ENCODE assay signal across 1 cellular context in genomic region chr1:170692866-170693575, GRCh38.
TF ChIP-seq lines count a peak whose summit lies in the region.

No MANE protein-coding gene starts in this region.

TF ChIP-seq in HEK293, 187 proteins besides CTCF, POLR2A, EP300 and RAD21 (continued from another document):
- TF ChIP-seq PRDM10 (tag by site-specific recombination; IDR thresholded peaks at IDR 0.05) (peak; percentile 61), ZBTB48 (tag by site-specific recombination; IDR thresholded peaks at IDR 0.05) (0 out of 2 replicates have a peak, but pooled peaks have one; percentile 26), ZNF660 (tag by site-specific recombination; IDR thresholded peaks at IDR 0.05) (peak; percentile 68), SP7 (tag by site-specific recombination; IDR thresholded peaks at IDR 0.05) (peak; percentile 85), ZNF341 (tag by site-specific recombination; IDR thresholded peaks at IDR 0.05; ENCODE audit: low read depth) (no peak), ZBTB26 (tag by site-specific recombination; optimal IDR thresholded peaks at IDR 0.05) (no peak), ZFP69B (tag by site-specific recombination; IDR thresholded peaks at IDR 0.05) (no peak), PATZ1 (tag by site-specific recombination; IDR thresholded peaks at IDR 0.05) (0 out of 2 replicates have a peak, but pooled peaks have one; percentile 18), WT1 (tag by site-specific recombination; IDR thresholded peaks at IDR 0.05) (no peak), ZNF658 (tag by site-specific recombination; IDR thresholded peaks at IDR 0.05) (no peak), TCF7L2 (IDR thresholded peaks at IDR 0.05; ENCODE audit: borderline replicate concordance, low read depth, low read length) (0 out of 2 replicates have a peak, but pooled peaks have one; percentile 31), ZNF518A (tag by site-specific recombination; conservative IDR thresholded peaks at IDR 0.05; ENCODE audit: low read depth) (peak; percentile 64), ZNF184 (tag by site-specific recombination; IDR thresholded peaks at IDR 0.05) (0 out of 2 replicates have a peak, but pooled peaks have one; percentile 16), ZBTB17 (tag by site-specific recombination; IDR thresholded peaks at IDR 0.05) (0 out of 2 replicates have a peak, but pooled peaks have one; percentile 21), ZBTB21 (tag by site-specific recombination; IDR thresholded peaks at IDR 0.05) (peak; percentile 84), ZNF677 (tag by site-specific recombination; IDR thresholded peaks at IDR 0.05) (no peak), TRIM28 (IDR thresholded peaks at IDR 0.05; ENCODE audit: borderline replicate concordance, low read length) (peak; percentile 72; the same call in 1 of the 2 replicates)
